In genomic region chr17:45096926-45097325, GRCh38 we compare ENCODE assay signal across 13 cellular contexts.
"Had no signal": no experiment of that assay in that cellular context is flagged by ENCODE, and none has a peak within 500 bp of the region (broad histone marks: within the 10 kb centered on the region; RNA-seq: fewer than 3 reads in every experiment).

No MANE protein-coding gene starts in this region.

- H3K4me1 Mint-ChIP-seq: stimulated activated effector memory CD8-positive, alpha-beta T cell treated with anti-CD3 and anti-CD28 coated beads, Interleukin-12 subunit alpha, Interleukin-12 subunit beta, amount 100 ng/mL, for 72 hours had no signal

- DNase-seq: activated CD4-positive, alpha-beta T cell treated with anti-CD3 and anti-CD28 coated beads, Interleukin-2, amount 50 U/mL, for 4 hours; activated CD4-positive, CD25-positive, alpha-beta regulatory T cell treated with anti-CD3 and anti-CD28 coated beads, Interleukin-2, amount 50 U/mL, for 72 hours; activated effector memory CD4-positive, alpha-beta T cell treated with anti-CD3 and anti-CD28 coated beads, Interleukin-2, amount 50 U/mL, for 16 hours; activated T-cell treated with anti-CD3 and anti-CD28 coated beads, Interleukin-2, amount 50 U/mL, for 24 hours; effector memory CD8-positive, alpha-beta T cell; pancreas; substantia nigra; upper lobe of right lung had no signal

- H3K4me3 ChIP-seq: coronary artery, pancreas, smooth muscle cell, upper lobe of right lung had no signal

- H3K9me3 Mint-ChIP-seq: activated naive CD4-positive, alpha-beta T cell treated with anti-CD3 and anti-CD28 coated beads, Interleukin-2, amount 50 U/mL, for 72 hours; activated T-cell treated with anti-CD3 and anti-CD28 coated beads, Interleukin-2, amount 50 U/mL, for 24 hours; effector memory CD8-positive, alpha-beta T cell; stimulated activated effector memory CD8-positive, alpha-beta T cell treated with anti-CD3 and anti-CD28 coated beads, Interleukin-12 subunit alpha, Interleukin-12 subunit beta, amount 100 ng/mL, for 72 hours; T-helper 2 cell treated with Interferon-gamma antibody and Interleukin-4, amounts not matched to agents 5 μg/mL and 100 μg/mL, for 36 hours had no signal

- ATAC-seq: activated naive CD4-positive, alpha-beta T cell treated with anti-CD3 and anti-CD28 coated beads, Interleukin-2, amount 50 U/mL, for 72 hours; effector memory CD8-positive, alpha-beta T cell; pancreas; stimulated activated effector memory CD8-positive, alpha-beta T cell treated with anti-CD3 and anti-CD28 coated beads, Interleukin-12 subunit alpha, Interleukin-12 subunit beta, amount 100 ng/mL, for 72 hours; upper lobe of right lung had no signal

- H3K27ac ChIP-seq: pancreas, upper lobe of right lung had no signal

- H3K4me3 Mint-ChIP-seq: activated T-cell treated with anti-CD3 and anti-CD28 coated beads, Interleukin-2, amount 50 U/mL, for 24 hours; effector memory CD8-positive, alpha-beta T cell; stimulated activated effector memory CD8-positive, alpha-beta T cell treated with anti-CD3 and anti-CD28 coated beads, Interleukin-12 subunit alpha, Interleukin-12 subunit beta, amount 100 ng/mL, for 72 hours; T-helper 2 cell treated with Interferon-gamma antibody and Interleukin-4, amounts not matched to agents 5 μg/mL and 100 μg/mL, for 36 hours had no signal

- H3K27me3 ChIP-seq: pancreas, upper lobe of right lung had no signal

- H3K27me3 Mint-ChIP-seq: activated T-cell treated with anti-CD3 and anti-CD28 coated beads, Interleukin-2, amount 50 U/mL, for 24 hours; effector memory CD8-positive, alpha-beta T cell had no signal

- H3K27ac Mint-ChIP-seq: stimulated activated effector memory CD8-positive, alpha-beta T cell treated with anti-CD3 and anti-CD28 coated beads, Interleukin-12 subunit alpha, Interleukin-12 subunit beta, amount 100 ng/mL, for 72 hours; T-helper 2 cell treated with Interferon-gamma antibody and Interleukin-4, amounts not matched to agents 5 μg/mL and 100 μg/mL, for 36 hours had no signal

- H3K9me3 ChIP-seq: pancreas, upper lobe of right lung had no signal
